9 cellular contexts compared by ENCODE assay signal in genomic region chr6:113591896-113592827, GRCh38.
DNase-seq lines count a peak whose midpoint lies in the region; ATAC-seq, FAIRE-seq and TF ChIP-seq lines count a peak whose summit lies in the region.
"Had no signal": no experiment of that assay in that cellular context is flagged by ENCODE, and none has a peak within 500 bp of the region (broad histone marks: within the 10 kb centered on the region; RNA-seq: fewer than 3 reads in every experiment).

No MANE protein-coding gene starts in this region.

- TF ChIP-seq POLR2A in suprapubic skin (IDR thresholded peaks at IDR 0.05): no peak
- TF ChIP-seq POLR2A in tibial nerve (IDR thresholded peaks at IDR 0.05): no peak

- TF ChIP-seq EP300 in suprapubic skin (IDR thresholded peaks at IDR 0.05): no peak
- TF ChIP-seq EP300 in tibial nerve (IDR thresholded peaks at IDR 0.05): no peak

- FAIRE-seq in small intestine (lab: Jason Lieb, UNC): no peak

- H3K27me3 ChIP-seq in H7 (ENCODE audit: control insufficient read depth, insufficient read depth, low read length) (no peaks in the 10 kb centered on the region), small intestine (ENCODE audit: control insufficient read depth in 2 of 2, insufficient read depth in 2 of 2, low read length in 2 of 2) (no peaks in the 10 kb centered on the region), suprapubic skin (no peaks in the 10 kb centered on the region), tibial nerve (no peaks in the 10 kb centered on the region)
- H3K27me3 ChIP-seq: foreskin keratinocyte had no signal

- DNase-seq in H7 (peak; percentile 1), NCI-H146 treated with DMSO at 0.1 percent for 48 hours (lab: John Stamatoyannopoulos, UW; ENCODE audit: unreplicated experiment) (peak; percentile 88), dermis blood vessel endothelial cell (peak; percentile 88), small intestine (peak; percentile 93), suprapubic skin (ENCODE audit: low spot score in 2 of 2) (no peak), tibial nerve (ENCODE audit: low spot score in 2 of 2) (no peak)
- DNase-seq: activated CD4-positive, CD25-positive, alpha-beta regulatory T cell treated with anti-CD3 and anti-CD28 coated beads, Interleukin-2, amount 50 U/mL, for 72 hours had no signal

- H3K27ac ChIP-seq in small intestine (ENCODE audit: low read depth in 1 of 2, low read length in 1 of 2) (no peak overlapping the region), suprapubic skin (no peak overlapping the region), tibial nerve (no peak overlapping the region)
- H3K27ac ChIP-seq: foreskin keratinocyte had no signal

- H3K4me3 ChIP-seq in H7 (ENCODE audit: insufficient read depth, low read depth, low read length) (no peak overlapping the region), small intestine (ENCODE audit: low read depth in 1 of 2, low read length in 2 of 2) (no peak overlapping the region), suprapubic skin (no peak overlapping the region), tibial nerve (no peak overlapping the region)

- no peaks in the 10 kb centered on the region for H3K9me3 ChIP-seq in small intestine (ENCODE audit: control insufficient read depth, low read depth)
- no peaks in the 10 kb centered on the region for H3K9me3 ChIP-seq in suprapubic skin
- H3K9me3 ChIP-seq in tibial nerve: no peaks in the 10 kb centered on the region

- 70 to 78% (median 76%) methylated on average over 2 of the region's 2 CpGs for WGBS in small intestine, 3 donors
- 83% methylated on average over 2 of the region's 2 CpGs for WGBS in suprapubic skin
- WGBS in tibial nerve, 2 donors: 63 to 65% methylated on average over 2 of the region's 2 CpGs

- no peak for ATAC-seq in HG02938 (IDR thresholded peaks at IDR 0.05; ENCODE audit: unreplicated experiment)
- ATAC-seq: foreskin keratinocyte had no signal

- TF ChIP-seq CTCF in suprapubic skin (IDR thresholded peaks at IDR 0.05) (no peak), tibial nerve (IDR thresholded peaks at IDR 0.05) (no peak)

- H3K4me1 ChIP-seq in small intestine (ENCODE audit: control insufficient read depth in 2 of 2, insufficient read depth in 1 of 2, low read depth in 1 of 2, low read length in 1 of 2) (peaks cover 0 to 8% of the 10 kb centered on the region in 2 donors), suprapubic skin (peaks cover 15% of the 10 kb centered on the region), tibial nerve (peaks cover 0 to 42% (median 18%) of the 10 kb centered on the region in 4 donors)
- H3K4me1 ChIP-seq: foreskin keratinocyte had no signal

- no peaks in the 10 kb centered on the region for H3K36me3 ChIP-seq in H7 (replicated peaks; ENCODE audit: control insufficient read depth, insufficient read depth, low read length)
- H3K36me3 ChIP-seq in small intestine (ENCODE audit: control insufficient read depth in 2 of 2, insufficient read depth in 2 of 2, low read length in 2 of 2): no peaks in the 10 kb centered on the region
- H3K36me3 ChIP-seq in suprapubic skin: no peaks in the 10 kb centered on the region
- no peaks in the 10 kb centered on the region for H3K36me3 ChIP-seq in tibial nerve

Comparison
In these comparisons a context has a peak if more than half of its experiments do, and no peak if none do; other contexts are left out.
1. DNase-seq: peak in H7 (single experiment), NCI-H146 treated with DMSO at 0.1 percent for 48 hours (single experiment), dermis blood vessel endothelial cell (single experiment) and small intestine (single experiment); none in suprapubic skin (0 of 2) and tibial nerve (0 of 2).